Comparison of ENCODE assay signal across 8 cellular contexts in the genomic region with DNA sequence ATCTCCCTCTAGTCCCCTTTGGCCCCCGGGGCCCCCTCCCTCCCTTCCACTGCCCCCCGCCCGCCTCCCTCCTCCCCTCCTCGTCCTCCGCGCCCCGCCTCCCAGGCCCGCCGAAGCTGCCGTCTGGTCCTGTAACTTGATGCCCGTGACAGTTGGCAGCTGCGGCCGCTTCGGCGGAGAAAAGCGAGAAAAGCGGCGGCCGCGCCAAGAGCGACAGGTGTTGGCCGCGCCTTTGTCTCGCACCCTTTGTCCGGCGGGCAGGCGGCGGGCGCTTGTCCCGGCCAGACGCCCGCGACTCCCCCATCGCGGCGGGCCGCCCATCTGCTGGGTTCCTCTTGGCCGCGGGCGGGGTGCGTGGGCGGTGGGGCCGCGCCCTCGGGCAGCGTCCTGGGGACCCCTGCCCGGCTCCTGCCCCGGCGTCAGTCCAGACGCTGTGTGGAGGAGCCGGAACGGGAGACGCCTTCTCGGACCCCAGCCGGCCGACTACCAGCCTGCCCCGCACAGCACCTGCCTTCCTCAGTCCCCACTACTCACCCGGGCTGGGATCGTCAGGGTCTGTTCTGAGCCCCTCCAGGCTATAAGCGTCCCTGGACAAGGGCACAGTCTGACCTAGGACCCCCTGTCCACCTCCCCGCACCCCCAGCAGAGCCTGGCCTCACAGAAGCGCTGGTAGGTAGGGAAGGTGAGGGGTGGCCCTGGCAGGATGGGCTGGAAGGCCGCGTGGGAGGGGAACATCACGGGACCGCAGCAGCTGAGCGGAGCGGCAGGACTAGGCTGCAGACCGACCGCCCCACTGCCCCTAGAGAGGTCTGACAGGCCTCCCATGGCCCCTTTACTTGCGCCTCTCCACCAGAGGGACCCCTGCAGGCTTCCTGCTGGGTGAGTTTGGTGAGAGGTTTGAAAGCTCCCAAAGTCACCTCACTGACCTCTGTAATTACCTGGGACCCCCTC. TPM values are rescaled to one million over a fixed set of nuclear protein-coding genes. Genes with fewer than 3 reads are reported as not detected.
DNase-seq lines count a peak whose midpoint lies in the region; ATAC-seq and TF ChIP-seq lines count a peak whose summit lies in the region.

No MANE protein-coding gene starts in this region.

- TF ChIP-seq POLR2A in NB4 (IDR thresholded peaks at IDR 0.05; ENCODE audit: extremely low read depth, insufficient read length) (no peak), gastroesophageal sphincter (IDR thresholded peaks at IDR 0.05) (no peak), prostate gland (IDR thresholded peaks at IDR 0.05) (no peak)

- no peak for ATAC-seq in gastroesophageal sphincter
- no peak for ATAC-seq in GM21723 (IDR thresholded peaks at IDR 0.05; ENCODE audit: unreplicated experiment)

- WGBS in gastroesophageal sphincter (ENCODE audit: low coverage in 1 of 2), 2 donors, result no CpG with 5 or more reads among the region's 71 CpGs
- WGBS in prostate gland, result 16% methylated on average over 46 of the region's 71 CpGs

- intact Hi-C loops in prostate gland (cut with DNase I), result no loop called here

- H3K36me3 ChIP-seq in gastroesophageal sphincter (peaks cover 0 to 23% of the 10 kb centered on the region in 2 donors), prostate gland (no peaks in the 10 kb centered on the region)

- H3K4me1 ChIP-seq in gastroesophageal sphincter, result peaks cover 0 to 46% (median 8%) of the 10 kb centered on the region in 3 donors
- H3K4me1 ChIP-seq in prostate gland (replicated peaks), result peaks cover 19% of the 10 kb centered on the region

- H3K27me3 ChIP-seq in gastroesophageal sphincter (peaks cover 6% of the 10 kb centered on the region), prostate gland (replicated peaks; ENCODE audit: insufficient read depth) (no peaks in the 10 kb centered on the region)

- DNase-seq in EL (peak; percentile 30), NB4 (ENCODE audit: low read depth) (peak; percentile 76), SHP77 treated with DMSO at 0.1 percent for 48 hours (lab: John Stamatoyannopoulos, UW) (peak; percentile 82), prostate gland (ENCODE audit: low spot score) (peak; percentile 63), middle frontal gyrus (ENCODE audit: extremely low spot score, low spot score) (no peak), medulla oblongata (ENCODE audit: extremely low spot score) (no peak)

- TF ChIP-seq EP300 in gastroesophageal sphincter (IDR thresholded peaks at IDR 0.05), result no peak

- TF ChIP-seq CTCF in NB4 (IDR thresholded peaks at IDR 0.05; ENCODE audit: low read depth, low read length) (peak; percentile 23), gastroesophageal sphincter (IDR thresholded peaks at IDR 0.05) (no peak), prostate gland (IDR thresholded peaks at IDR 0.05) (no peak)

- H3K9me3 ChIP-seq in gastroesophageal sphincter, result no peaks in the 10 kb centered on the region
- H3K9me3 ChIP-seq in prostate gland, result no peaks in the 10 kb centered on the region

- H3K4me3 ChIP-seq in NB4 (ENCODE audit: low read depth, low read length) (no peak overlapping the region), gastroesophageal sphincter (peak overlapping the region; percentile 3 to 75), prostate gland (peak overlapping the region; percentile 3 to 63)

- H3K27ac ChIP-seq in gastroesophageal sphincter (peak overlapping the region in 2 of 4 donors; percentile 41 to 79), prostate gland (no peak overlapping the region)

RNA-seq across cellular contexts. Expression of a gene that starts 1.2 kb away (rescaled TPM):
- total RNA-seq in gastroesophageal sphincter (10 to 100 TPM in 2 of 4 donors, 1 to 10 TPM in 2; 3.8 to 19.5 (median 12.2) TPM), prostate gland (10 to 100 TPM in 1 of 2 donors, 1 to 10 TPM in 1; 2.9 to 17.7 TPM)

RNA-seq across cellular contexts. Expression of a gene that starts 37.5 kb away (rescaled TPM):
- total RNA-seq in gastroesophageal sphincter, result 10 to 100 TPM; 18.5 to 45.5 (median 35.1) TPM
- total RNA-seq in prostate gland, result 10 to 100 TPM; 33.6 to 41.8 TPM

RNA-seq across cellular contexts. Expression of a gene that starts 47.4 kb away (rescaled TPM):
- total RNA-seq in gastroesophageal sphincter (10 to 100 TPM in 3 of 4 donors, 1 to 10 TPM in 1; 8.7 to 20.5 (median 17.0) TPM), prostate gland (10 to 100 TPM; 24.0 to 53.1 TPM)

Comparison
In these comparisons a context has a peak if more than half of its experiments do, and no peak if none do; other contexts are left out.
1. DNase-seq: peak in EL (single experiment), NB4 (single experiment), SHP77 treated with DMSO at 0.1 percent for 48 hours (single experiment) and prostate gland (single experiment); none in middle frontal gyrus (single experiment) and medulla oblongata (single experiment).